In the genomic region with DNA sequence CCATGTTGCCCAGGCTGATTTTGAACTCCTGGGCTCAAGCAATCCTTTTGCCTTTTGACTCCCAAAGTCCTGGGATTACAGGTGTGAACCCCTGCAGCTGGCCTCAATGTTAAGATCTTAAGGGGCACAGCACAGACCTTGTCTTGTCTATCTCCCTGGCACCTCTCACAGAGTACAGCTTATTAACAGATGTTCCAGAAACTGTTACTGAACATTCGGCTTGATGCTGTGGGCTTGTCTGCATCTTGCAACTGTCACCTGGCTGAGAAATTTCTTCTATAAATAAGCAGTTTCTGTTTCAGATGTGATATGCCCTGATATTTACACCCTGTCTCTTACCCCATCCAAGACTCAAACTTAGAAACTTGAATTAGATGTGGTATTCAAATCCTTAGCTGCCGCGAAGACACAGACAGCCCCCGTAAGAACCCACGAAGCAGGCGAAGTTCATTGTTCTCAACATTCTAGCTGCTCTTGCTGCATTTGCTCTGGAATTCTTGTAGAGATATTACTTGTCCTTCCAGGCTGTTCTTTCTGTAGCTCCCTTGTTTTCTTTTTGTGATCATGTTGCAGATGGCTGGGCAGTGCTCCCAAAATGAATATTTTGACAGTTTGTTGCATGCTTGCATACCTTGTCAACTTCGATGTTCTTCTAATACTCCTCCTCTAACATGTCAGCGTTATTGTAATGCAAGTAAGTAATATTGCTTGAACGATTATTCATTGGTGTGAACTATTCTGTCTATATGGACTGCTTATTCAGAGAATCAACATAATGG, we compare ENCODE assay signal across 10 cellular contexts. TPM values are rescaled to one million over a fixed set of nuclear protein-coding genes. Genes with fewer than 3 reads are reported as not detected.
DNase-seq lines count a peak whose midpoint lies in the region; ATAC-seq and TF ChIP-seq lines count a peak whose summit lies in the region.
"Had no signal": no experiment of that assay in that cellular context is flagged by ENCODE, and none has a peak within 500 bp of the region (broad histone marks: within the 10 kb centered on the region; RNA-seq: fewer than 3 reads in every experiment).

A gene (plus strand): TSS at position 450 of the 779 bp plus-strand sequence. CDS start 115 bp downstream, at position 565.

- ATAC-seq in GM19468 (IDR thresholded peaks at IDR 0.05; ENCODE audit: extremely low read depth, unreplicated experiment), result peak; percentile 70
- peak; percentile 84 for ATAC-seq in HG03097 (IDR thresholded peaks at IDR 0.05; ENCODE audit: low FRiP score, unreplicated experiment)

- peaks cover 0 to 6% (median 0%) of the 10 kb centered on the region in 3 donors for H3K4me1 Mint-ChIP-seq in CD8-positive, alpha-beta memory T cell

- H3K9me3 ChIP-seq in CD8-positive, alpha-beta memory T cell (ENCODE audit: low read length), result no peaks in the 10 kb centered on the region

- DNase-seq in GM13976 (ENCODE audit: low spot score) (peak; percentile 64), fibroblast of gingiva (ENCODE audit: low read depth) (peak; percentile 84), NCI-H187 (lab: John Stamatoyannopoulos, UW) (no peak), T-helper 2 cell (no peak), COLO829 (ENCODE audit: low spot score) (no peak)
- no peak for DNase-seq in CD8-positive, alpha-beta memory T cell
- DNase-seq: NCI-H1105 treated with DMSO at 0.1 percent for 48 hours had no signal

- CTCF ChIA-PET in CD8-positive, alpha-beta memory T cell (lab: Charles Lee), result interaction anchor here (1.1 to 1.6 kb wide), 3 partner anchors 103 to 556 kb away, joined by 3 to 4 read pairs (median 3); no protein-coding TSS in a partner anchor

- H3K4me3 Mint-ChIP-seq in CD8-positive, alpha-beta memory T cell, result no peak within 1 kb of the TSS

- peak within 1 kb of the TSS in 3 of 8 donors; percentile 33 to 51 (median 35) for H3K27ac Mint-ChIP-seq in CD8-positive, alpha-beta memory T cell

- POLR2A ChIA-PET in CD8-positive, alpha-beta memory T cell (lab: Charles Lee), result interaction anchor here (0.7 kb wide), 1 partner anchor 63 kb away, joined by 4 read pairs; no protein-coding TSS in a partner anchor

- H3K36me3 ChIP-seq in CD8-positive, alpha-beta memory T cell (ENCODE audit: insufficient read depth, low read length), result no peaks in the 10 kb centered on the region

- H3K27me3 Mint-ChIP-seq in CD8-positive, alpha-beta memory T cell, result peaks cover 7 to 23% of the 10 kb centered on the region in 2 donors

- no peak for TF ChIP-seq CTCF in GM13976 (IDR thresholded peaks at IDR 0.05; ENCODE audit: borderline replicate concordance, control extremely low read depth, extremely low read depth, insufficient read depth, missing control alignments)

- no peaks in the 10 kb centered on the region for H3K27me3 ChIP-seq in CD8-positive, alpha-beta memory T cell (ENCODE audit: insufficient read depth, low read length, poor library complexity, severe bottlenecking)

- no peaks in the 10 kb centered on the region for H3K36me3 Mint-ChIP-seq in CD8-positive, alpha-beta memory T cell

- H3K4me1 ChIP-seq in CD8-positive, alpha-beta memory T cell (ENCODE audit: insufficient read depth, low read length), result no peaks in the 10 kb centered on the region

- in situ Hi-C loops in GM13976 (cut with MboI; ENCODE audit: low sequenced_read_pairs, unreplicated experiment), result no loop called here

- no peak within 1 kb of the TSS for H3K4me3 ChIP-seq in CD8-positive, alpha-beta memory T cell (ENCODE audit: low read length)

- no peaks in the 10 kb centered on the region for H3K9me3 Mint-ChIP-seq in CD8-positive, alpha-beta memory T cell

- H3K27ac ChIP-seq in CD8-positive, alpha-beta memory T cell (ENCODE audit: low read depth, low read length), result no peak within 1 kb of the TSS

RNA-seq across cellular contexts. Expression of the gene that starts here (rescaled TPM):
- not detected for total RNA-seq in CD8-positive, alpha-beta memory T cell
- polyA plus RNA-seq in CD8-positive, alpha-beta memory T cell, result not detected
- total RNA-seq: urinary bladder had no signal
- polyA plus RNA-seq: urinary bladder had no signal

Comparison
In these comparisons a context has a peak if more than half of its experiments do, and no peak if none do; other contexts are left out.
1. DNase-seq: peak in GM13976 (single experiment) and fibroblast of gingiva (single experiment); none in NCI-H187 (0 of 2), CD8-positive, alpha-beta memory T cell (0 of 5), T-helper 2 cell (0 of 5) and COLO829 (single experiment).